7 cellular contexts compared by ENCODE assay signal in the genomic region with DNA sequence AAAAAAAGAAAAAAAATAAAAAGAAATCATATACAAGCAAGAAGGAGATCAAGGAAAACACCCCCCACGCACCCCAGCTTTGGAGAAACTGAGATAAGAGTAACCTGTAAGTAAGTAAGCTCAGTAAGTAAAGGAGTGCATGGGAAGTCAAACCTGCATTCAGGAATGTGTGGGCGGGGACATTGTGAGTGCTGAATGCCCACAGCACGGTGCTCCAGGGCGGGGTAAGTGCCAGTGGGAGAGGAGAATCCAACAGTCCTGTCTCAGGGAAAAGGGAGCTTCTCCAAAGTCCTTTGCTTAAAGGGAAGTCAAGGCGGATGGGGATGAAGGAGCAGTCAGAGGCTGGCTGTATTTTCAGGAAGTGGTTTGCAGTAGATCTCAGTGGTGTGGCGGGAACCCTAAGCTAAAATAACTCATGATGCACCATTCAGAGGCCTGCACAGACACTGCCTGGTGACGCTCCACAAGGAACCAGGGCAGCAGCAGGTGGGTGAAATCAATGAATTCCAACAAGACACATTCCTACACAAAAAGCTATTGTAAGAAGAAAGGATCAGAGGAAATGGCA.
A peak's percentile ranks its signal among the peaks of the same experiment; 100 is the strongest.
DNase-seq lines count a peak whose midpoint lies in the region; ATAC-seq and TF ChIP-seq lines count a peak whose summit lies in the region.

No MANE protein-coding gene starts in this region.

- ATAC-seq in GM19438 (IDR thresholded peaks at IDR 0.05; ENCODE audit: low read depth, unreplicated experiment) (peak; percentile 98), HG03039 (IDR thresholded peaks at IDR 0.05; ENCODE audit: unreplicated experiment) (peak; percentile 90)

- no peak for TF ChIP-seq CTCF in progenitor cell of endocrine pancreas (IDR thresholded peaks at IDR 0.05; ENCODE audit: unreplicated experiment)

- no peaks in the 10 kb centered on the region for H3K9me3 Mint-ChIP-seq in progenitor cell of endocrine pancreas (ENCODE audit: low read depth)

- H3K36me3 Mint-ChIP-seq in progenitor cell of endocrine pancreas (ENCODE audit: insufficient read depth): no peaks in the 10 kb centered on the region

- H3K27ac Mint-ChIP-seq in progenitor cell of endocrine pancreas: peak overlapping the region; percentile 50

- H3K4me3 Mint-ChIP-seq in progenitor cell of endocrine pancreas (ENCODE audit: low read depth): no peak overlapping the region

- H3K4me1 Mint-ChIP-seq in progenitor cell of endocrine pancreas (ENCODE audit: low read depth): peaks cover 11% of the 10 kb centered on the region

- DNase-seq in SW480 (ENCODE audit: low spot score) (peak; percentile 21), progenitor cell of endocrine pancreas (ENCODE audit: low spot score, unreplicated experiment) (no peak), ureter (ENCODE audit: low spot score) (no peak), superior temporal gyrus (ENCODE audit: extremely low spot score) (no peak), NCI-H2227 (lab: John Stamatoyannopoulos, UW; ENCODE audit: unreplicated experiment) (no peak)

- peaks cover 3% of the 10 kb centered on the region for H3K27me3 Mint-ChIP-seq in progenitor cell of endocrine pancreas
